22 cellular contexts compared by ENCODE assay signal in the genomic region with DNA sequence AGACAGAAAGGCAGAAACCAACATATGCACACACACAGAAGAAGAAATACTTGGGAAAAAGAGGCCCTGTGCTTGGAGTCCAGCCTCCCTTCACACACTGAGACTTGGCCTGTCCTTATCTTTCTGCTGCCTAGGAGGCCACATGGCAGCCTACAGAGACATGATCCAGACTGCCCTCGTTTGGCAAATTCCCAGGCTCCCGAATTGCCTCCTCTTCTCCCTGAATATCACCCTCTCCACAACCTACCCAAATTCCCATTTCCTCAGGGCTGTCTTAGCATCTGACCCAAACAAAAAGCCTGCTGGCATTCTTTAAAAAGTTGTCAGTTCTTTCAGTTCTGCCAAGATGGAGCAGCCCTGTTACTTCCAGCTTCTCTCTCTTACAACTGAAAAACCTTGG. TPM values are rescaled to one million over a fixed set of nuclear protein-coding genes. Genes with fewer than 3 reads are reported as not detected.
"Had no signal": no experiment of that assay in that cellular context is flagged by ENCODE, and none has a peak within 500 bp of the region (broad histone marks: within the 10 kb centered on the region; RNA-seq: fewer than 3 reads in every experiment).

No MANE protein-coding gene starts in this region.

- H3K36me3 Mint-ChIP-seq: activated naive CD4-positive, alpha-beta T cell treated with anti-CD3 and anti-CD28 coated beads, Interleukin-2, amount 50 U/mL, for 72 hours; natural killer cell treated with Interleukin-12 subunit alpha and Interleukin-12 subunit beta and Interleukin-15 and Interleukin-18, amount 100 ng/mL, for 72 hours had no signal

- H3K27ac Mint-ChIP-seq: activated naive CD4-positive, alpha-beta T cell treated with anti-CD3 and anti-CD28 coated beads, Interleukin-2, amount 50 U/mL, for 72 hours; activated T-cell treated with anti-CD3 and anti-CD28 coated beads, Interleukin-2, amount 50 U/mL, for 72 hours; dendritic cell treated with granulocyte-macrophage colony-stimulating factor and Interleukin-4, amounts not matched to agents 40 ng/mL and 50 ng/mL, for 4 days; natural killer cell treated with Interleukin-12 subunit alpha and Interleukin-12 subunit beta and Interleukin-15 and Interleukin-18, amount 100 ng/mL, for 72 hours; T-helper 1 cell treated with Interleukin-12 subunit alpha and Interleukin-12 subunit beta and Interleukin-4 antibody, amounts not matched to agents 30 μg/mL and 1 μg/mL, for 36 hours had no signal

- H3K4me3 ChIP-seq: adrenal gland, esophagus muscularis mucosa, thyroid gland had no signal

- ATAC-seq: activated naive CD4-positive, alpha-beta T cell treated with anti-CD3 and anti-CD28 coated beads, Interleukin-2, amount 50 U/mL, for 72 hours; activated T-cell treated with anti-CD3 and anti-CD28 coated beads, Interleukin-2, amount 50 U/mL, for 72 hours; foreskin keratinocyte; left lobe of liver; natural killer cell treated with Interleukin-12 subunit alpha and Interleukin-12 subunit beta and Interleukin-15 and Interleukin-18, amount 100 ng/mL, for 72 hours had no signal

- H3K4me3 Mint-ChIP-seq: activated T-cell treated with anti-CD3 and anti-CD28 coated beads, Interleukin-2, amount 50 U/mL, for 72 hours; dendritic cell treated with granulocyte-macrophage colony-stimulating factor and Interleukin-4, amounts not matched to agents 40 ng/mL and 50 ng/mL, for 4 days; natural killer cell treated with Interleukin-12 subunit alpha and Interleukin-12 subunit beta and Interleukin-15 and Interleukin-18, amount 100 ng/mL, for 72 hours; T-helper 1 cell treated with Interleukin-12 subunit alpha and Interleukin-12 subunit beta and Interleukin-4 antibody, amounts not matched to agents 30 μg/mL and 1 μg/mL, for 36 hours had no signal

- H3K27me3 ChIP-seq: adrenal gland, esophagus muscularis mucosa, foreskin keratinocyte, thyroid gland had no signal

- DNase-seq: activated CD4-positive, alpha-beta T cell treated with anti-CD3 and anti-CD28 coated beads, Interleukin-2, amount 50 U/mL, for 4 hours; activated CD4-positive, CD25-positive, alpha-beta regulatory T cell treated with anti-CD3 and anti-CD28 coated beads, Interleukin-2, amount 50 U/mL, for 72 hours; activated effector memory CD4-positive, alpha-beta T cell treated with anti-CD3 and anti-CD28 coated beads, Interleukin-2, amount 50 U/mL, for 16 hours; activated T-cell treated with anti-CD3 and anti-CD28 coated beads, Interleukin-2, amount 50 U/mL, for 72 hours; adrenal gland; effector CD8-positive, alpha-beta T cell; foreskin keratinocyte; hypothalamus; mesendoderm; stimulated activated CD4-positive, alpha-beta T cell treated with anti-CD3 and anti-CD28 coated beads, Interleukin-12 subunit alpha, Interleukin-12 subunit beta, amount 100 ng/mL, for 4 hours; stimulated activated CD4-positive, alpha-beta T cell treated with anti-CD3 and anti-CD28 coated beads, Interleukin-1b, Interleukin-23, amount 100 ng/mL, for 48 hours; stimulated activated CD8-positive, alpha-beta memory T cell treated with anti-CD3 and anti-CD28 coated beads, Interleukin-4, amount 100 ng/mL, for 48 hours; stimulated activated naive CD4-positive, alpha-beta T cell; thyroid gland had no signal

- H3K9me3 ChIP-seq: adrenal gland, esophagus muscularis mucosa, thyroid gland had no signal

- H3K4me1 ChIP-seq: adrenal gland, foreskin keratinocyte had no signal

- H3K36me3 ChIP-seq: adrenal gland, esophagus muscularis mucosa, thyroid gland had no signal

- H3K9me3 Mint-ChIP-seq: activated naive CD4-positive, alpha-beta T cell treated with anti-CD3 and anti-CD28 coated beads, Interleukin-2, amount 50 U/mL, for 72 hours; activated T-cell treated with anti-CD3 and anti-CD28 coated beads, Interleukin-2, amount 50 U/mL, for 72 hours; dendritic cell treated with granulocyte-macrophage colony-stimulating factor and Interleukin-4, amounts not matched to agents 40 ng/mL and 50 ng/mL, for 4 days; natural killer cell treated with Interleukin-12 subunit alpha and Interleukin-12 subunit beta and Interleukin-15 and Interleukin-18, amount 100 ng/mL, for 72 hours; T-helper 1 cell treated with Interleukin-12 subunit alpha and Interleukin-12 subunit beta and Interleukin-4 antibody, amounts not matched to agents 30 μg/mL and 1 μg/mL, for 36 hours had no signal

- H3K27ac ChIP-seq: adrenal gland, esophagus muscularis mucosa, foreskin keratinocyte, thyroid gland, VCaP had no signal

RNA-seq across cellular contexts. Expression of gene DNAH17, which starts 59.8 kb away (rescaled TPM):
- total RNA-seq: endothelial cell of umbilical vein, esophagus muscularis mucosa, left lobe of liver had no signal
- polyA plus RNA-seq: endothelial cell of umbilical vein had no signal
